32 cellular contexts compared by ENCODE assay signal in genomic region chr9:15377625-15378252, GRCh38. TPM values are rescaled to one million over a fixed set of nuclear protein-coding genes. Genes with fewer than 3 reads are reported as not detected.
A peak's percentile ranks its signal among the peaks of the same experiment; 100 is the strongest.
DNase-seq lines count a peak whose midpoint lies in the region; ATAC-seq and TF ChIP-seq lines count a peak whose summit lies in the region.
"Had no signal": no experiment of that assay in that cellular context is flagged by ENCODE, and none has a peak within 500 bp of the region (broad histone marks: within the 10 kb centered on the region; RNA-seq: fewer than 3 reads in every experiment).

No MANE protein-coding gene starts in this region.

- ATAC-seq in natural killer cell, result peak in 2 of 3 donors; percentile 49 to 74
- no peak for ATAC-seq in natural killer cell treated with Interleukin-12 subunit alpha and Interleukin-12 subunit beta and Interleukin-15 and Interleukin-18, amount 100 ng/mL, for 72 hours
- no peak for ATAC-seq in gastroesophageal sphincter
- ATAC-seq in HG02885 (IDR thresholded peaks at IDR 0.05; ENCODE audit: poor library complexity, unreplicated experiment), result no peak
- no peak for ATAC-seq in HG02610 (IDR thresholded peaks at IDR 0.05; ENCODE audit: unreplicated experiment)
- ATAC-seq: psoas muscle had no signal

- H3K9me3 Mint-ChIP-seq in natural killer cell, result no peaks in the 10 kb centered on the region
- no peaks in the 10 kb centered on the region for H3K9me3 Mint-ChIP-seq in natural killer cell treated with Interleukin-12 subunit alpha and Interleukin-12 subunit beta and Interleukin-15 and Interleukin-18, amount 100 ng/mL, for 72 hours
- H3K9me3 Mint-ChIP-seq: activated B cell treated with CpG ODN at 0.5 μM for 24 hours; activated CD4-positive, alpha-beta T cell treated with anti-CD3 and anti-CD28 coated beads, Interleukin-2, amount 10 ng/mL, durations not matched to agents 7 days and 5 days; activated naive CD8-positive, alpha-beta T cell treated with anti-CD3 and anti-CD28 coated beads, Interleukin-2, amount 10 ng/mL, durations not matched to agents 7 days and 5 days; central memory CD8-positive, alpha-beta T cell had no signal

- no peaks in the 10 kb centered on the region for H3K36me3 ChIP-seq in gastroesophageal sphincter
- no peaks in the 10 kb centered on the region for H3K36me3 ChIP-seq in uterus
- H3K36me3 ChIP-seq: left lung, MG63, transverse colon had no signal

- TF ChIP-seq EP300 in gastroesophageal sphincter (IDR thresholded peaks at IDR 0.05), result no peak

- H3K4me1 Mint-ChIP-seq in natural killer cell, result peaks cover 32 to 45% of the 10 kb centered on the region in 2 donors
- H3K4me1 Mint-ChIP-seq in natural killer cell treated with Interleukin-12 subunit alpha and Interleukin-12 subunit beta and Interleukin-15 and Interleukin-18, amount 100 ng/mL, for 72 hours (ENCODE audit: low read depth in 2 of 2), result peaks cover 17 to 34% of the 10 kb centered on the region in 2 donors
- H3K4me1 Mint-ChIP-seq: activated CD4-positive, alpha-beta T cell treated with anti-CD3 and anti-CD28 coated beads, Interleukin-2, amount 10 ng/mL, durations not matched to agents 7 days and 5 days; activated naive CD8-positive, alpha-beta T cell treated with anti-CD3 and anti-CD28 coated beads, Interleukin-2, amount 10 ng/mL, durations not matched to agents 7 days and 5 days; central memory CD8-positive, alpha-beta T cell had no signal

- H3K9me3 ChIP-seq in gastroesophageal sphincter (no peaks in the 10 kb centered on the region), uterus (no peaks in the 10 kb centered on the region)
- H3K9me3 ChIP-seq: left lung, psoas muscle, transverse colon had no signal

- H3K27me3 ChIP-seq in gastroesophageal sphincter (no peaks in the 10 kb centered on the region), uterus (no peaks in the 10 kb centered on the region)
- H3K27me3 ChIP-seq: left lung, transverse colon had no signal

- DNase-seq in natural killer cell (no peak), choroid plexus epithelial cell (ENCODE audit: low read depth) (peak; percentile 40), uterus (no peak), NCI-H524 (lab: John Stamatoyannopoulos, UW) (no peak)
- DNase-seq in natural killer cell treated with Interleukin-12 subunit alpha and Interleukin-12 subunit beta and Interleukin-15 and Interleukin-18, amount 100 ng/mL, for 72 hours (ENCODE audit: low spot score), result no peak
- DNase-seq: activated B cell treated with CpG ODN at 0.5 μM for 24 hours; activated CD4-positive, alpha-beta T cell treated with anti-CD3 and anti-CD28 coated beads, Interleukin-2, amount 10 ng/mL, durations not matched to agents 7 days and 5 days; activated effector memory CD4-positive, alpha-beta T cell treated with Interleukin-2 at 50 U/mL for 16 hours; activated naive CD8-positive, alpha-beta T cell treated with anti-CD3 and anti-CD28 coated beads, Interleukin-2, amount 10 ng/mL, durations not matched to agents 7 days and 5 days; DMS153; dorsolateral prefrontal cortex; HCEC 1CT; islet precursor cell; left lung; MG63; NCI-H1105 treated with DMSO at 0.1 percent for 48 hours; NCI-H187 treated with DMSO at 0.1 percent for 48 hours; NCI-H2171; NCI-H510A; occipital lobe; psoas muscle; stimulated activated CD4-positive, alpha-beta T cell treated with anti-CD3 and anti-CD28 coated beads, Interleukin-15, amount 100 ng/mL, for 24 hours; stimulated activated CD4-positive, alpha-beta T cell treated with anti-CD3 and anti-CD28 coated beads, Interleukin-4, amount 100 ng/mL, for 4 hours; T-helper 1 cell; transverse colon had no signal

- no peak for TF ChIP-seq POLR2A in gastroesophageal sphincter (IDR thresholded peaks at IDR 0.05)
- TF ChIP-seq POLR2A in uterus (IDR thresholded peaks at IDR 0.05), result no peak

- intact Hi-C loops in natural killer cell (cut with micrococcal nuclease), result no loop called here
- intact Hi-C loops in uterus (cut with DNase I; ENCODE audit: low total_unique reads), result no loop called here

- WGBS in gastroesophageal sphincter (ENCODE audit: low coverage in 1 of 2), 2 donors, result 35 to 61% methylated on average over 2 to 4 of the region's 4 CpGs

- H3K36me3 Mint-ChIP-seq in natural killer cell, result no peaks in the 10 kb centered on the region
- no peaks in the 10 kb centered on the region for H3K36me3 Mint-ChIP-seq in natural killer cell treated with Interleukin-12 subunit alpha and Interleukin-12 subunit beta and Interleukin-15 and Interleukin-18, amount 100 ng/mL, for 72 hours
- H3K36me3 Mint-ChIP-seq: activated naive CD8-positive, alpha-beta T cell treated with anti-CD3 and anti-CD28 coated beads, Interleukin-2, amount 10 ng/mL, durations not matched to agents 7 days and 5 days had no signal

- no peak for TF ChIP-seq CTCF in natural killer cell (IDR thresholded peaks at IDR 0.05)
- TF ChIP-seq CTCF in choroid plexus epithelial cell (conservative IDR thresholded peaks at IDR 0.05; ENCODE audit: low read depth, low read length), result no peak
- no peak for TF ChIP-seq CTCF in gastroesophageal sphincter (IDR thresholded peaks at IDR 0.05)
- TF ChIP-seq CTCF in uterus (IDR thresholded peaks at IDR 0.05), result no peak

- H3K27me3 Mint-ChIP-seq in natural killer cell (ENCODE audit: low read depth in 2 of 2), result peaks cover 3 to 15% of the 10 kb centered on the region in 2 donors
- peaks cover 10 to 11% of the 10 kb centered on the region in 2 donors for H3K27me3 Mint-ChIP-seq in natural killer cell treated with Interleukin-12 subunit alpha and Interleukin-12 subunit beta and Interleukin-15 and Interleukin-18, amount 100 ng/mL, for 72 hours

- H3K27ac ChIP-seq in gastroesophageal sphincter, result peak overlapping the region in 3 of 4 donors; percentile 0 to 59 (median 44)
- H3K27ac ChIP-seq in uterus, result peak overlapping the region; percentile 80 to 84
- H3K27ac ChIP-seq: KMS-11, left lung, psoas muscle, RWPE1, SK-N-MC had no signal

- H3K4me3 Mint-ChIP-seq in natural killer cell, result peak overlapping the region; percentile 80
- H3K4me3 Mint-ChIP-seq in natural killer cell treated with Interleukin-12 subunit alpha and Interleukin-12 subunit beta and Interleukin-15 and Interleukin-18, amount 100 ng/mL, for 72 hours, result no peak overlapping the region
- H3K4me3 Mint-ChIP-seq: activated B cell treated with CpG ODN at 0.5 μM for 24 hours; activated CD4-positive, alpha-beta T cell treated with anti-CD3 and anti-CD28 coated beads, Interleukin-2, amount 10 ng/mL, durations not matched to agents 7 days and 5 days; activated naive CD8-positive, alpha-beta T cell treated with anti-CD3 and anti-CD28 coated beads, Interleukin-2, amount 10 ng/mL, durations not matched to agents 7 days and 5 days; central memory CD8-positive, alpha-beta T cell had no signal

- H3K4me3 ChIP-seq in choroid plexus epithelial cell (ENCODE audit: low read depth, low read length) (no peak overlapping the region), gastroesophageal sphincter (no peak overlapping the region), uterus (no peak overlapping the region)
- H3K4me3 ChIP-seq: dorsolateral prefrontal cortex, left lung, MG63, psoas muscle, SK-N-MC, transverse colon had no signal

- H3K4me1 ChIP-seq in gastroesophageal sphincter (peaks cover 0 to 25% (median 5%) of the 10 kb centered on the region in 3 donors), uterus (no peaks in the 10 kb centered on the region)
- H3K4me1 ChIP-seq: left lung, psoas muscle had no signal

- H3K27ac Mint-ChIP-seq in natural killer cell, result peak overlapping the region; percentile 25 to 34
- H3K27ac Mint-ChIP-seq in natural killer cell treated with Interleukin-12 subunit alpha and Interleukin-12 subunit beta and Interleukin-15 and Interleukin-18, amount 100 ng/mL, for 72 hours, result peak overlapping the region in 1 of 2 donors; percentile 18
- H3K27ac Mint-ChIP-seq: activated B cell treated with CpG ODN at 0.5 μM for 24 hours; activated CD4-positive, alpha-beta T cell treated with anti-CD3 and anti-CD28 coated beads, Interleukin-2, amount 10 ng/mL, durations not matched to agents 7 days and 5 days; activated naive CD8-positive, alpha-beta T cell treated with anti-CD3 and anti-CD28 coated beads, Interleukin-2, amount 10 ng/mL, durations not matched to agents 7 days and 5 days had no signal

RNA-seq across cellular contexts. Expression of gene SNAPC3, which starts 44.9 kb away (rescaled TPM):
- total RNA-seq in natural killer cell (10 to 100 TPM; 18.5 to 22.2 (median 19.2) TPM), gastroesophageal sphincter (10 to 100 TPM; 32.2 to 51.1 (median 36.4) TPM), uterus (10 to 100 TPM; 31.5 to 67.1 (median 39.7) TPM)
- 10 to 100 TPM; 27.2 to 38.3 TPM for total RNA-seq in natural killer cell treated with Interleukin-12 subunit alpha and Interleukin-12 subunit beta and Interleukin-15 and Interleukin-18, amount 100 ng/mL, for 72 hours

Comparison
In these comparisons a context has a peak if more than half of its experiments do, and no peak if none do; other contexts are left out.
1. ATAC-seq: peak in natural killer cell (2 of 3); none in natural killer cell treated with Interleukin-12 subunit alpha and Interleukin-12 subunit beta and Interleukin-15 and Interleukin-18, amount 100 ng/mL, for 72 hours (0 of 2), gastroesophageal sphincter (single experiment), HG02885 (single experiment) and HG02610 (single experiment).